In genomic region chr17:21043296-21044232, GRCh38 we compare ENCODE assay signal across 8 cellular contexts. TPM values are rescaled to one million over a fixed set of nuclear protein-coding genes. Genes with fewer than 3 reads are reported as not detected.
DNase-seq lines count a peak whose midpoint lies in the region; ATAC-seq and TF ChIP-seq lines count a peak whose summit lies in the region.

No MANE protein-coding gene starts in this region.

- peak overlapping the region; percentile 79 for H3K4me2 ChIP-seq in neural progenitor cell

- no peaks in the 10 kb centered on the region for H3K36me3 Mint-ChIP-seq in activated T-cell treated with anti-CD3 and anti-CD28 coated beads, Interleukin-2, amount 50 U/mL, for 4 hours (ENCODE audit: insufficient read depth)
- peaks cover 8% of the 10 kb centered on the region for H3K36me3 Mint-ChIP-seq in neural progenitor cell

- peaks cover 5% of the 10 kb centered on the region; the same call in 1 of the 2 replicates for H3K36me3 ChIP-seq in HUES6 (ENCODE audit: control insufficient read depth, insufficient read depth, low read length)
- H3K36me3 ChIP-seq in neural progenitor cell = no peaks in the 10 kb centered on the region
- H3K36me3 ChIP-seq in subcutaneous abdominal adipose tissue (ENCODE audit: control insufficient read depth in 5 of 5, insufficient read depth in 5 of 5, low read length in 5 of 5) = no peaks in the 10 kb centered on the region

- TF ChIP-seq CTCF in fibroblast of mammary gland (conservative IDR thresholded peaks at IDR 0.05; ENCODE audit: control insufficient read depth, insufficient read depth, low read depth, low read length) = peak; percentile 54
- TF ChIP-seq CTCF in neural progenitor cell (IDR thresholded peaks at IDR 0.05) = peak; percentile 80

- H3K4me1 Mint-ChIP-seq in activated T-cell treated with anti-CD3 and anti-CD28 coated beads, Interleukin-2, amount 50 U/mL, for 4 hours (ENCODE audit: low read depth) = peaks cover 28% of the 10 kb centered on the region
- peaks cover 20% of the 10 kb centered on the region for H3K4me1 Mint-ChIP-seq in neural progenitor cell

- no peaks in the 10 kb centered on the region for H3K27me3 Mint-ChIP-seq in activated T-cell treated with anti-CD3 and anti-CD28 coated beads, Interleukin-2, amount 50 U/mL, for 4 hours (ENCODE audit: low read depth)
- H3K27me3 Mint-ChIP-seq in neural progenitor cell (ENCODE audit: insufficient read depth, low read depth) = peaks cover 3% of the 10 kb centered on the region

- H3K9me3 ChIP-seq in HUES6 (ENCODE audit: control insufficient read depth, insufficient read depth, low read depth, low read length) (no peaks in the 10 kb centered on the region), neural progenitor cell (ENCODE audit: low read depth) (no peaks in the 10 kb centered on the region), subcutaneous abdominal adipose tissue (ENCODE audit: control insufficient read depth in 5 of 5, low read length in 5 of 5) (no peaks in the 10 kb centered on the region)

- H3K27ac Mint-ChIP-seq in neural progenitor cell = peak overlapping the region; percentile 89

- peak overlapping the region; percentile 75 for H3K4me3 ChIP-seq in HUES6 (ENCODE audit: low read depth, low read length)
- peak overlapping the region; percentile 62 for H3K4me3 ChIP-seq in fibroblast of mammary gland (ENCODE audit: control insufficient read depth, low read depth, low read length)
- peak overlapping the region; percentile 57 for H3K4me3 ChIP-seq in neural progenitor cell
- peak overlapping the region; percentile 69 to 88 (median 77) for H3K4me3 ChIP-seq in subcutaneous abdominal adipose tissue (ENCODE audit: low read depth in 1 of 5, low read length in 5 of 5)

- ATAC-seq in GM21423 (IDR thresholded peaks at IDR 0.05; ENCODE audit: unreplicated experiment) = peak; percentile 81
- ATAC-seq in activated T-cell treated with anti-CD3 and anti-CD28 coated beads, Interleukin-2, amount 50 U/mL, for 4 hours = peak; percentile 81 to 84

- H3K4me3 Mint-ChIP-seq in activated T-cell treated with anti-CD3 and anti-CD28 coated beads, Interleukin-2, amount 50 U/mL, for 4 hours = peak overlapping the region; percentile 80
- peak overlapping the region; percentile 82 for H3K4me3 Mint-ChIP-seq in neural progenitor cell

- peak overlapping the region; percentile 71 for H2AFZ ChIP-seq in neural progenitor cell (replicated peaks)

- peaks cover 15% of the 10 kb centered on the region for H3K4me1 ChIP-seq in HUES6 (ENCODE audit: control insufficient read depth, insufficient read depth, low read length)
- peaks cover 13% of the 10 kb centered on the region for H3K4me1 ChIP-seq in neural progenitor cell
- peaks cover 8 to 29% (median 25%) of the 10 kb centered on the region in 5 donors for H3K4me1 ChIP-seq in subcutaneous abdominal adipose tissue (ENCODE audit: control insufficient read depth in 5 of 5, insufficient read depth in 5 of 5, low read length in 5 of 5)

- H3K27me3 ChIP-seq in HUES6 (ENCODE audit: control insufficient read depth, insufficient read depth, low read length) = no peaks in the 10 kb centered on the region
- H3K27me3 ChIP-seq in neural progenitor cell = no peaks in the 10 kb centered on the region
- H3K27me3 ChIP-seq in subcutaneous abdominal adipose tissue (ENCODE audit: control insufficient read depth in 5 of 5, insufficient read depth in 4 of 5, low read length in 5 of 5) = no peaks in the 10 kb centered on the region

- H3F3A ChIP-seq in neural progenitor cell (ENCODE audit: low read depth) = peaks cover 23% of the 10 kb centered on the region

- H3K27ac ChIP-seq in HUES6 (ENCODE audit: low read depth, low read length) = peak overlapping the region; percentile 98
- H3K27ac ChIP-seq in neural progenitor cell = peak overlapping the region; percentile 99
- H3K27ac ChIP-seq in subcutaneous abdominal adipose tissue (ENCODE audit: low read depth, low read length) = peak overlapping the region; percentile 76

- no peaks in the 10 kb centered on the region for H3K9me3 Mint-ChIP-seq in activated T-cell treated with anti-CD3 and anti-CD28 coated beads, Interleukin-2, amount 50 U/mL, for 4 hours
- no peaks in the 10 kb centered on the region for H3K9me3 Mint-ChIP-seq in neural progenitor cell

- H4K20me1 ChIP-seq in neural progenitor cell (ENCODE audit: low read depth) = peaks cover 36% of the 10 kb centered on the region

- H3K9ac ChIP-seq in HUES6 (ENCODE audit: low read length) (peak overlapping the region; percentile 93), neural progenitor cell (peak overlapping the region; percentile 80), subcutaneous abdominal adipose tissue (ENCODE audit: low read length in 5 of 5) (peak overlapping the region in 4 of 5 donors; percentile 12 to 84 (median 76))

- H3K79me2 ChIP-seq in neural progenitor cell (ENCODE audit: low read depth) = peaks cover 42% of the 10 kb centered on the region

- DNase-seq in DMS114 treated with DMSO at 0.1 percent for 48 hours (lab: John Stamatoyannopoulos, UW; ENCODE audit: unreplicated experiment) (peak; percentile 64), OCI-M2 (lab: John Stamatoyannopoulos, UW; ENCODE audit: unreplicated experiment) (peak; percentile 85), fibroblast of mammary gland (ENCODE audit: low read depth) (peak; percentile 97), neural progenitor cell (ENCODE audit: low spot score) (peak; percentile 99)
- DNase-seq in activated T-cell treated with anti-CD3 and anti-CD28 coated beads, Interleukin-2, amount 50 U/mL, for 4 hours = peak; percentile 95

RNA-seq across cellular contexts. Expression of gene USP22, which starts 0.8 kb away (rescaled TPM):
- total RNA-seq in activated T-cell treated with anti-CD3 and anti-CD28 coated beads, Interleukin-2, amount 50 U/mL, for 4 hours = 100 to 1,000 TPM; 112 to 125 (median 124) TPM
- total RNA-seq in neural progenitor cell (ENCODE audit: low replicate concordance) = 192 and 244 TPM in 2 replicates

Comparison
In these comparisons a context has a peak if more than half of its experiments do, and no peak if none do; other contexts are left out.
1. Peak in every context shown above with its lines: DNase-seq, ATAC-seq, H3K4me3 ChIP-seq and H3K27ac ChIP-seq.